In genomic region chr9:133135193-133135745, GRCh38 we compare ENCODE assay signal across 8 cellular contexts. TPM values are rescaled to one million over a fixed set of nuclear protein-coding genes. Genes with fewer than 3 reads are reported as not detected.
A peak's percentile ranks its signal among the peaks of the same experiment; 100 is the strongest.
DNase-seq lines count a peak whose midpoint lies in the region; ATAC-seq and TF ChIP-seq lines count a peak whose summit lies in the region.

No MANE protein-coding gene starts in this region.

- peak overlapping the region; percentile 33 to 93 for H3K27ac ChIP-seq in coronary artery

- H3K4me3 ChIP-seq in coronary artery = no peak overlapping the region

- ATAC-seq in GM21367 (IDR thresholded peaks at IDR 0.05; ENCODE audit: unreplicated experiment) = no peak

- DNase-seq in HT1080 (ENCODE audit: low read depth) = peak; percentile 99
- peak; percentile 71 for DNase-seq in activated CD4-positive, CD25-positive, alpha-beta regulatory T cell treated with anti-CD3 and anti-CD28 coated beads, Interleukin-2, amount 50 U/mL, for 72 hours
- DNase-seq in coronary artery (ENCODE audit: low spot score) = no peak
- DNase-seq in mesenteric fat pad (ENCODE audit: low spot score) = peak; percentile 95
- peak; percentile 44 for DNase-seq in superior temporal gyrus (ENCODE audit: extremely low spot score)
- DNase-seq in NCI-H187 treated with DMSO at 0.1 percent for 48 hours (lab: John Stamatoyannopoulos, UW) = no peak
- no peak for DNase-seq in NCI-H510A (lab: John Stamatoyannopoulos, UW)

- TF ChIP-seq CTCF in coronary artery (IDR thresholded peaks at IDR 0.05) = no peak

RNA-seq across cellular contexts. Expression of gene RALGDS, which starts 14.2 kb away (rescaled TPM):
- 20.9 and 23.4 TPM in 2 replicates for total RNA-seq in HT1080 (2014; rRNA removed; shearing (Covaris generic))
- 26.8 and 29.2 TPM in 2 replicates for polyA plus RNA-seq in HT1080 (2015; cell fraction: cytosol; rRNA removed)
- polyA plus RNA-seq in HT1080 (2015; cell fraction: nucleus; rRNA removed) = 67.4 and 82.9 TPM in 2 replicates
- 58.4 TPM for total RNA-seq in mesenteric fat pad

RNA-seq across cellular contexts. Expression of gene GBGT1, which starts 28.4 kb away (rescaled TPM):
- total RNA-seq in HT1080 (2014; rRNA removed; shearing (Covaris generic)) = 0.13 and 0.21 TPM in 2 replicates
- not detected in 2 replicates for polyA plus RNA-seq in HT1080 (2015; cell fraction: cytosol; rRNA removed)
- 0.24 TPM in 1 of 2 replicates, not detected in the other for polyA plus RNA-seq in HT1080 (2015; cell fraction: nucleus; rRNA removed)
- total RNA-seq in mesenteric fat pad = 25.1 TPM

Comparison
In these comparisons a context has a peak if more than half of its experiments do, and no peak if none do; other contexts are left out.
1. DNase-seq: peak in HT1080 (single experiment), activated CD4-positive, CD25-positive, alpha-beta regulatory T cell treated with anti-CD3 and anti-CD28 coated beads, Interleukin-2, amount 50 U/mL, for 72 hours (single experiment), mesenteric fat pad (single experiment) and superior temporal gyrus (single experiment); none in coronary artery (single experiment), NCI-H187 treated with DMSO at 0.1 percent for 48 hours (single experiment) and NCI-H510A (single experiment).
2. RNA of gene GBGT1, which starts 28.4 kb away (total RNA-seq): 25.1 TPM in mesenteric fat pad (single experiment); 0.13 to 0.21 TPM in HT1080; every median in the first group is over 10 times any median in the second.